ENCODE assay signal across 1 cellular context in genomic region chr5:107661038-107661649, GRCh38.
TF ChIP-seq lines count a peak whose summit lies in the region.

No MANE protein-coding gene starts in this region.

TF ChIP-seq in HepG2, 621 proteins besides CTCF, POLR2A, EP300 and RAD21 (continued from another document):
- TF ChIP-seq AKAP8 (CRISPR knock-in tag; IDR thresholded peaks at IDR 0.05) = no peak
- TF ChIP-seq SMC3 (IDR thresholded peaks at IDR 0.05; ENCODE audit: low read length) = no peak
- no peak for TF ChIP-seq MTA1 (CRISPR knock-in tag; IDR thresholded peaks at IDR 0.05; ENCODE audit: borderline replicate concordance)
- TF ChIP-seq SAP130 (CRISPR knock-in tag; IDR thresholded peaks at IDR 0.05; ENCODE audit: low read depth) = no peak
- TF ChIP-seq ZNF3 (CRISPR knock-in tag; IDR thresholded peaks at IDR 0.05) = no peak
- TF ChIP-seq ZNF883 (CRISPR knock-in tag; IDR thresholded peaks at IDR 0.05; ENCODE audit: not compliant biosample characterization) = no peak
- TF ChIP-seq ZBTB25 (CRISPR knock-in tag; IDR thresholded peaks at IDR 0.05) = no peak
- no peak for TF ChIP-seq ZBTB3 (CRISPR knock-in tag; IDR thresholded peaks at IDR 0.05; ENCODE audit: borderline replicate concordance, low read depth)
- no peak for TF ChIP-seq TGIF2 (CRISPR knock-in tag; IDR thresholded peaks at IDR 0.05)
- TF ChIP-seq NKX3-1 (CRISPR knock-in tag; IDR thresholded peaks at IDR 0.05) = no peak
- TF ChIP-seq ZNF674 (CRISPR knock-in tag; IDR thresholded peaks at IDR 0.05; ENCODE audit: low read depth) = no peak
